25 cellular contexts compared by ENCODE assay signal in genomic region chr10:130926442-130926841, GRCh38.
"Had no signal": no experiment of that assay in that cellular context is flagged by ENCODE, and none has a peak within 500 bp of the region (broad histone marks: within the 10 kb centered on the region; RNA-seq: fewer than 3 reads in every experiment).

No MANE protein-coding gene starts in this region.

- H3K4me1 Mint-ChIP-seq: IgD-negative memory B cell had no signal

- ATAC-seq: HepG2, K562, Panc1, PC-3 had no signal

- H3K9me3 Mint-ChIP-seq: IgD-negative memory B cell had no signal

- H3K4me3 Mint-ChIP-seq: IgD-negative memory B cell had no signal

- H3K9me3 ChIP-seq: SK-N-SH had no signal

- H3K27ac Mint-ChIP-seq: IgD-negative memory B cell had no signal

- H3K36me3 Mint-ChIP-seq: IgD-negative memory B cell had no signal

- FAIRE-seq: HepG2, K562 had no signal

- H3K4me2 ChIP-seq: KMS-11, SK-N-SH had no signal

- DNase-seq: Kasumi-1; MM.1S; NCI-H1092 treated with DMSO at 0.1 percent for 48 hours; NCI-H1436; NCI-H187; NCI-H2029; NCI-H2081 treated with DMSO at 0.1 percent for 48 hours; NCI-H2171; NCI-H226; NCI-H446; NCI-H510A; NCI-H524 treated with DMSO at 0.1 percent for 48 hours; NCI-H69; NCI-H774; NK-92 treated with Interleukin-12 subunit alpha and Interleukin-12 subunit beta, amount 100 ng/mL, for 24 hours; PC-3; SHP77; SK-N-SH; SW 1271 had no signal

- H3K27me3 Mint-ChIP-seq: IgD-negative memory B cell had no signal

- H3K4me3 ChIP-seq: K562 had no signal

- H3K27ac ChIP-seq: KMS-11, RWPE1 had no signal

- H3K9ac ChIP-seq: KMS-11, SK-N-SH had no signal
